Comparison of ENCODE assay signal across 1 cellular context in the genomic region with DNA sequence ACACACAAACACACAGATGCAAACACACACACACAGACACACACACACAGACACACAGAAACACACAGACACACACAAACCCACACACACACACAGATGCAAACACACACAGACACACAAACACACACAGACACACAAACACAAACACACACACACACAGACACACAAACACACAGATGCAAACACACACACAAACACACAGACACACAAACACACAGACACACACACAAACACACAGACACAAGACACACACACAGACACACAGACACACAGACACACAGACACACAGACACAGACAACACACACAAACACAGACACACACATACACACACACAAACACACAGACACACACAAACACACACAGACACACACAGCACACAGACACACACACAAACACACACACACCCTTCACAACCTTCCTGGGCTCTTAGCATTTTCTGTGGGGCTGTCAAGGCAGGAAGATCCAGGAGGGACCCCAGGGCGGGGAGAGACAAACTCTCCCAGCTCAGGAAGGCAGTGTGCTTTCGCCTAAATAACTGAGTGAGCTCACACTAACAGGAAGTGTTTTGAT.
TF ChIP-seq lines count a peak whose summit lies in the region.

No MANE protein-coding gene starts in this region.

TF ChIP-seq in WTC11, 78 proteins besides CTCF, POLR2A, EP300 and RAD21 (continued from another document):
- TF ChIP-seq, protein P1, sequence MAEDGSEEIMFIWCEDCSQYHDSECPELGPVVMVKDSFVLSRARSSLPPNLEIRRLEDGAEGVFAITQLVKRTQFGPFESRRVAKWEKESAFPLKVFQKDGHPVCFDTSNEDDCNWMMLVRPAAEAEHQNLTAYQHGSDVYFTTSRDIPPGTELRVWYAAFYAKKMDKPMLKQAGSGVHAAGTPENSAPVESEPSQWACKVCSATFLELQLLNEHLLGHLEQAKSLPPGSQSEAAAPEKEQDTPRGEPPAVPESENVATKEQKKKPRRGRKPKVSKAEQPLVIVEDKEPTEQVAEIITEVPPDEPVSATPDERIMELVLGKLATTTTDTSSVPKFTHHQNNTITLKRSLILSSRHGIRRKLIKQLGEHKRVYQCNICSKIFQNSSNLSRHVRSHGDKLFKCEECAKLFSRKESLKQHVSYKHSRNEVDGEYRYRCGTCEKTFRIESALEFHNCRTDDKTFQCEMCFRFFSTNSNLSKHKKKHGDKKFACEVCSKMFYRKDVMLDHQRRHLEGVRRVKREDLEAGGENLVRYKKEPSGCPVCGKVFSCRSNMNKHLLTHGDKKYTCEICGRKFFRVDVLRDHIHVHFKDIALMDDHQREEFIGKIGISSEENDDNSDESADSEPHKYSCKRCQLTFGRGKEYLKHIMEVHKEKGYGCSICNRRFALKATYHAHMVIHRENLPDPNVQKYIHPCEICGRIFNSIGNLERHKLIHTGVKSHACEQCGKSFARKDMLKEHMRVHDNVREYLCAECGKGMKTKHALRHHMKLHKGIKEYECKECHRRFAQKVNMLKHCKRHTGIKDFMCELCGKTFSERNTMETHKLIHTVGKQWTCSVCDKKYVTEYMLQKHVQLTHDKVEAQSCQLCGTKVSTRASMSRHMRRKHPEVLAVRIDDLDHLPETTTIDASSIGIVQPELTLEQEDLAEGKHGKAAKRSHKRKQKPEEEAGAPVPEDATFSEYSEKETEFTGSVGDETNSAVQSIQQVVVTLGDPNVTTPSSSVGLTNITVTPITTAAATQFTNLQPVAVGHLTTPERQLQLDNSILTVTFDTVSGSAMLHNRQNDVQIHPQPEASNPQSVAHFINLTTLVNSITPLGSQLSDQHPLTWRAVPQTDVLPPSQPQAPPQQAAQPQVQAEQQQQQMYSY (CRISPR knock-in tag; IDR thresholded peaks at IDR 0.05): no peak
- TF ChIP-seq SOX15 (CRISPR knock-in tag; IDR thresholded peaks at IDR 0.05): no peak
- TF ChIP-seq OVOL2 (CRISPR knock-in tag; IDR thresholded peaks at IDR 0.05; ENCODE audit: borderline replicate concordance): no peak
- no peak for TF ChIP-seq ZNF317 (CRISPR knock-in tag; IDR thresholded peaks at IDR 0.05; ENCODE audit: borderline replicate concordance, low read depth)
- no peak for TF ChIP-seq EMX1 (CRISPR knock-in tag; IDR thresholded peaks at IDR 0.05)
- TF ChIP-seq, protein P2, sequence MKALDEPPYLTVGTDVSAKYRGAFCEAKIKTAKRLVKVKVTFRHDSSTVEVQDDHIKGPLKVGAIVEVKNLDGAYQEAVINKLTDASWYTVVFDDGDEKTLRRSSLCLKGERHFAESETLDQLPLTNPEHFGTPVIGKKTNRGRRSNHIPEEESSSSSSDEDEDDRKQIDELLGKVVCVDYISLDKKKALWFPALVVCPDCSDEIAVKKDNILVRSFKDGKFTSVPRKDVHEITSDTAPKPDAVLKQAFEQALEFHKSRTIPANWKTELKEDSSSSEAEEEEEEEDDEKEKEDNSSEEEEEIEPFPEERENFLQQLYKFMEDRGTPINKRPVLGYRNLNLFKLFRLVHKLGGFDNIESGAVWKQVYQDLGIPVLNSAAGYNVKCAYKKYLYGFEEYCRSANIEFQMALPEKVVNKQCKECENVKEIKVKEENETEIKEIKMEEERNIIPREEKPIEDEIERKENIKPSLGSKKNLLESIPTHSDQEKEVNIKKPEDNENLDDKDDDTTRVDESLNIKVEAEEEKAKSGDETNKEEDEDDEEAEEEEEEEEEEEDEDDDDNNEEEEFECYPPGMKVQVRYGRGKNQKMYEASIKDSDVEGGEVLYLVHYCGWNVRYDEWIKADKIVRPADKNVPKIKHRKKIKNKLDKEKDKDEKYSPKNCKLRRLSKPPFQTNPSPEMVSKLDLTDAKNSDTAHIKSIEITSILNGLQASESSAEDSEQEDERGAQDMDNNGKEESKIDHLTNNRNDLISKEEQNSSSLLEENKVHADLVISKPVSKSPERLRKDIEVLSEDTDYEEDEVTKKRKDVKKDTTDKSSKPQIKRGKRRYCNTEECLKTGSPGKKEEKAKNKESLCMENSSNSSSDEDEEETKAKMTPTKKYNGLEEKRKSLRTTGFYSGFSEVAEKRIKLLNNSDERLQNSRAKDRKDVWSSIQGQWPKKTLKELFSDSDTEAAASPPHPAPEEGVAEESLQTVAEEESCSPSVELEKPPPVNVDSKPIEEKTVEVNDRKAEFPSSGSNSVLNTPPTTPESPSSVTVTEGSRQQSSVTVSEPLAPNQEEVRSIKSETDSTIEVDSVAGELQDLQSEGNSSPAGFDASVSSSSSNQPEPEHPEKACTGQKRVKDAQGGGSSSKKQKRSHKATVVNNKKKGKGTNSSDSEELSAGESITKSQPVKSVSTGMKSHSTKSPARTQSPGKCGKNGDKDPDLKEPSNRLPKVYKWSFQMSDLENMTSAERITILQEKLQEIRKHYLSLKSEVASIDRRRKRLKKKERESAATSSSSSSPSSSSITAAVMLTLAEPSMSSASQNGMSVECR (CRISPR knock-in tag; IDR thresholded peaks at IDR 0.05; ENCODE audit: borderline replicate concordance): no peak
- no peak for TF ChIP-seq IRF2 (CRISPR knock-in tag; IDR thresholded peaks at IDR 0.05; ENCODE audit: borderline replicate concordance, low read depth)
